Comparison of ENCODE assay signal across 1 cellular context in the genomic region with DNA sequence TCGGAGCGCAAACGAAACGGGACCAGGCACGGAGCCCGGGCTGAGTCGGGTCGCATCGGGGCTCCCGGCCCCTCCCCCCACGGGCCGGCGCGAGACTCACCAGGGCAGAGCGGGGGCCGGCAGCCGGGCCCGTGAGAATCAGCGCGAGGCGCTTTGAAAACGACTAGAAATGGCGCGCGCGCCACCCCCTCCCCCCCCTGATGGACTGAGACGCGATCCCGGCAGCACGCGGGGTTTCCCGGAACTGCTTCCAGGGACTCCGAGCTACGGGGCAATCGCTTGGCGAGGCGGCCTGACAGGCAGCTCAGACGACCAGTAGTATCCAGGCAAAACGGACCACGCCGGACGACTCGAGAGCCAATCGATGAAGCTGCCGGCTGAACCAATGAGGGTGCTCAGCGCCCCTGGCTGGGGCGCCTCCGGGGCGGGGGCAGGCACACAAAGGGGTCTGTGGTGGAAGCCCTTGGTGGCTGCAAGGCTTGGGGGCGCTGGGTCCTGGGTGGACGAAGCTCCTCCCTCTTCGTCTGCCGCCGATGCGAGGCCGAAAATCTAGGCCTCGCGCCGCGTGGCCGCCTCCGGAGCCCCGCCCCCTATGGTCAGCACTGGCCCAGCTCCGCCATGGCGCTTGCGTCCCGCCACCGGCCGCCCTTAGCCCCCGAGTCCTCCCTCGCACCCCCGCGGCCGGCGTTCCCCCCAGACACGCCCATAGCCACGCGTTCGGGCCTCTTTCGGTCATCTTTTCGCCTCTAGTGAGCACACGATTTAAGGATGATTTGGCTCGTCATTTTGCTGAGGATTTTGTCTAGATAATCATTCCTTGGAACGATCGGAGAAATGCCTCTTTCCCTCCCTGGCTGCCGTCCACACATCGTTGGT.
TF ChIP-seq lines count a peak whose summit lies in the region.

TSS of gene HNRNPR (minus strand) at position 174 of the 876 bp plus-strand sequence. CDS start 3,276 bp downstream, outside the sequence.

TF ChIP-seq in HEK293, 187 proteins besides CTCF, POLR2A, EP300 and RAD21 (continued from another document and continues in another):
- no peak for TF ChIP-seq ZNF626 (tag by site-specific recombination; IDR thresholded peaks at IDR 0.05)
- no peak for TF ChIP-seq MZF1 (tag by site-specific recombination; IDR thresholded peaks at IDR 0.05; ENCODE audit: borderline replicate concordance)
- no peak for TF ChIP-seq ZNF530 (tag by site-specific recombination; IDR thresholded peaks at IDR 0.05; ENCODE audit: low read depth)
- TF ChIP-seq ZNF843 (tag by site-specific recombination; IDR thresholded peaks at IDR 0.05) = peak; percentile 43; the same call in 1 of the 2 replicates
- TF ChIP-seq ZNF692 (tag by site-specific recombination; IDR thresholded peaks at IDR 0.05) = 0 out of 2 replicates have a peak, but pooled peaks have one; percentile 27
- TF ChIP-seq ZNF571 (tag by site-specific recombination; IDR thresholded peaks at IDR 0.05) = no peak
- no peak for TF ChIP-seq ZNF747 (tag by site-specific recombination; IDR thresholded peaks at IDR 0.05)
- TF ChIP-seq ZNF610 (tag by site-specific recombination; IDR thresholded peaks at IDR 0.05; ENCODE audit: borderline replicate concordance) = peak; percentile 60; the same call in 1 of the 2 replicates
- peak; percentile 69 for TF ChIP-seq ZNF335 (tag by site-specific recombination; conservative IDR thresholded peaks at IDR 0.05)
- no peak for TF ChIP-seq ZNF311 (tag by site-specific recombination; IDR thresholded peaks at IDR 0.05; ENCODE audit: borderline replicate concordance)
- peak; percentile 96 for TF ChIP-seq ZBTB17 (tag by site-specific recombination; IDR thresholded peaks at IDR 0.05)
- TF ChIP-seq, protein P1, sequence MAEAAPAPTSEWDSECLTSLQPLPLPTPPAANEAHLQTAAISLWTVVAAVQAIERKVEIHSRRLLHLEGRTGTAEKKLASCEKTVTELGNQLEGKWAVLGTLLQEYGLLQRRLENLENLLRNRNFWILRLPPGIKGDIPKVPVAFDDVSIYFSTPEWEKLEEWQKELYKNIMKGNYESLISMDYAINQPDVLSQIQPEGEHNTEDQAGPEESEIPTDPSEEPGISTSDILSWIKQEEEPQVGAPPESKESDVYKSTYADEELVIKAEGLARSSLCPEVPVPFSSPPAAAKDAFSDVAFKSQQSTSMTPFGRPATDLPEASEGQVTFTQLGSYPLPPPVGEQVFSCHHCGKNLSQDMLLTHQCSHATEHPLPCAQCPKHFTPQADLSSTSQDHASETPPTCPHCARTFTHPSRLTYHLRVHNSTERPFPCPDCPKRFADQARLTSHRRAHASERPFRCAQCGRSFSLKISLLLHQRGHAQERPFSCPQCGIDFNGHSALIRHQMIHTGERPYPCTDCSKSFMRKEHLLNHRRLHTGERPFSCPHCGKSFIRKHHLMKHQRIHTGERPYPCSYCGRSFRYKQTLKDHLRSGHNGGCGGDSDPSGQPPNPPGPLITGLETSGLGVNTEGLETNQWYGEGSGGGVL (tag by site-specific recombination; IDR thresholded peaks at IDR 0.05) = peak; percentile 78
- no peak for TF ChIP-seq ZNF274 (IDR thresholded peaks at IDR 0.05; ENCODE audit: low read length)
- no peak for TF ChIP-seq ZNF274 (tag by site-specific recombination; IDR thresholded peaks at IDR 0.05; ENCODE audit: borderline replicate concordance)
- TF ChIP-seq GLI4 (tag by site-specific recombination; IDR thresholded peaks at IDR 0.05) = no peak
- TF ChIP-seq, protein P2, sequence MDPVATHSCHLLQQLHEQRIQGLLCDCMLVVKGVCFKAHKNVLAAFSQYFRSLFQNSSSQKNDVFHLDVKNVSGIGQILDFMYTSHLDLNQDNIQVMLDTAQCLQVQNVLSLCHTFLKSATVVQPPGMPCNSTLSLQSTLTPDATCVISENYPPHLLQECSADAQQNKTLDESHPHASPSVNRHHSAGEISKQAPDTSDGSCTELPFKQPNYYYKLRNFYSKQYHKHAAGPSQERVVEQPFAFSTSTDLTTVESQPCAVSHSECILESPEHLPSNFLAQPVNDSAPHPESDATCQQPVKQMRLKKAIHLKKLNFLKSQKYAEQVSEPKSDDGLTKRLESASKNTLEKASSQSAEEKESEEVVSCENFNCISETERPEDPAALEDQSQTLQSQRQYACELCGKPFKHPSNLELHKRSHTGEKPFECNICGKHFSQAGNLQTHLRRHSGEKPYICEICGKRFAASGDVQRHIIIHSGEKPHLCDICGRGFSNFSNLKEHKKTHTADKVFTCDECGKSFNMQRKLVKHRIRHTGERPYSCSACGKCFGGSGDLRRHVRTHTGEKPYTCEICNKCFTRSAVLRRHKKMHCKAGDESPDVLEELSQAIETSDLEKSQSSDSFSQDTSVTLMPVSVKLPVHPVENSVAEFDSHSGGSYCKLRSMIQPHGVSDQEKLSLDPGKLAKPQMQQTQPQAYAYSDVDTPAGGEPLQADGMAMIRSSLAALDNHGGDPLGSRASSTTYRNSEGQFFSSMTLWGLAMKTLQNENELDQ (tag by site-specific recombination; IDR thresholded peaks at IDR 0.05; ENCODE audit: low read depth) = no peak
- no peak for TF ChIP-seq GFI1B (tag by site-specific recombination; IDR thresholded peaks at IDR 0.05)
- 0 out of 2 replicates have a peak, but pooled peaks have one; percentile 30 for TF ChIP-seq ZNF324 (tag by site-specific recombination; IDR thresholded peaks at IDR 0.05)
- peak; percentile 100 for TF ChIP-seq ZBTB10 (tag by site-specific recombination; IDR thresholded peaks at IDR 0.05)
- peak; percentile 78 for TF ChIP-seq KLF17 (tag by site-specific recombination; IDR thresholded peaks at IDR 0.05)
- TF ChIP-seq ZNF629 (tag by site-specific recombination; IDR thresholded peaks at IDR 0.05) = peak; percentile 61; the same call in 1 of the 2 replicates
- TF ChIP-seq ZFHX2 (tag by site-specific recombination; conservative IDR thresholded peaks at IDR 0.05) = peak; percentile 84
- peak; percentile 94 for TF ChIP-seq ZEB2 (tag by site-specific recombination; IDR thresholded peaks at IDR 0.05)
- TF ChIP-seq KLF10 (tag by site-specific recombination; IDR thresholded peaks at IDR 0.05) = 0 out of 2 replicates have a peak, but pooled peaks have one; percentile 53
- TF ChIP-seq OVOL3 (tag by site-specific recombination; IDR thresholded peaks at IDR 0.05) = peak; percentile 52
- TF ChIP-seq ZNF223 (tag by site-specific recombination; IDR thresholded peaks at IDR 0.05) = no peak
- no peak for TF ChIP-seq ZNF248 (tag by site-specific recombination; IDR thresholded peaks at IDR 0.05)
- no peak for TF ChIP-seq ZNF837 (tag by site-specific recombination; IDR thresholded peaks at IDR 0.05)
- TF ChIP-seq, protein P3, sequence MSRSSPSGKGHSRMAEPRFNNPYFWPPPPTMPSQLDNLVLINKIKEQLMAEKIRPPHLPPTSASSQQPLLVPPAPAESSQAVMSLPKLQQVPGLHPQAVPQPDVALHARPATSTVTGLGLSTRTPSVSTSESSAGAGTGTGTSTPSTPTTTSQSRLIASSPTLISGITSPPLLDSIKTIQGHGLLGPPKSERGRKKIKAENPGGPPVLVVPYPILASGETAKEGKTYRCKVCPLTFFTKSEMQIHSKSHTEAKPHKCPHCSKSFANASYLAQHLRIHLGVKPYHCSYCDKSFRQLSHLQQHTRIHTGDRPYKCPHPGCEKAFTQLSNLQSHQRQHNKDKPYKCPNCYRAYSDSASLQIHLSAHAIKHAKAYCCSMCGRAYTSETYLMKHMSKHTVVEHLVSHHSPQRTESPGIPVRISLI (tag by site-specific recombination; IDR thresholded peaks at IDR 0.05) = no peak
- TF ChIP-seq ZNF558 (tag by site-specific recombination; IDR thresholded peaks at IDR 0.05) = no peak
- peak; percentile 81 for TF ChIP-seq EGR2 (tag by site-specific recombination; IDR thresholded peaks at IDR 0.05; ENCODE audit: low read depth)
- TF ChIP-seq PRDM4 (tag by site-specific recombination; IDR thresholded peaks at IDR 0.05) = peak; percentile 35; the same call in 1 of the 2 replicates
- TF ChIP-seq ZNF24 (tag by site-specific recombination; IDR thresholded peaks at IDR 0.05) = peak; percentile 71; the same call in 1 of the 2 replicates
- peak; percentile 96 for TF ChIP-seq SP2 (tag by site-specific recombination; IDR thresholded peaks at IDR 0.05)
- peak; percentile 70; the same call in 1 of the 2 replicates for TF ChIP-seq ZFP37 (tag by site-specific recombination; IDR thresholded peaks at IDR 0.05)
- peak; percentile 77; the same call in 1 of the 2 replicates for TF ChIP-seq TRIM28 (IDR thresholded peaks at IDR 0.05; ENCODE audit: borderline replicate concordance, low read length)
- no peak for TF ChIP-seq ZNF549 (tag by site-specific recombination; IDR thresholded peaks at IDR 0.05)
- TF ChIP-seq KLF16 (tag by site-specific recombination; IDR thresholded peaks at IDR 0.05) = peak; percentile 87
- TF ChIP-seq ZNF510 (tag by site-specific recombination; IDR thresholded peaks at IDR 0.05; ENCODE audit: insufficient replicate concordance) = no peak
- TF ChIP-seq ZSCAN23 (tag by site-specific recombination; IDR thresholded peaks at IDR 0.05) = 0 out of 2 replicates have a peak, but pooled peaks have one; percentile 29
- no peak for TF ChIP-seq ZNF433 (tag by site-specific recombination; IDR thresholded peaks at IDR 0.05; ENCODE audit: low read depth)
- peak; percentile 70; the same call in 1 of the 2 replicates for TF ChIP-seq YY2 (tag by site-specific recombination; IDR thresholded peaks at IDR 0.05)
